In the genomic region with DNA sequence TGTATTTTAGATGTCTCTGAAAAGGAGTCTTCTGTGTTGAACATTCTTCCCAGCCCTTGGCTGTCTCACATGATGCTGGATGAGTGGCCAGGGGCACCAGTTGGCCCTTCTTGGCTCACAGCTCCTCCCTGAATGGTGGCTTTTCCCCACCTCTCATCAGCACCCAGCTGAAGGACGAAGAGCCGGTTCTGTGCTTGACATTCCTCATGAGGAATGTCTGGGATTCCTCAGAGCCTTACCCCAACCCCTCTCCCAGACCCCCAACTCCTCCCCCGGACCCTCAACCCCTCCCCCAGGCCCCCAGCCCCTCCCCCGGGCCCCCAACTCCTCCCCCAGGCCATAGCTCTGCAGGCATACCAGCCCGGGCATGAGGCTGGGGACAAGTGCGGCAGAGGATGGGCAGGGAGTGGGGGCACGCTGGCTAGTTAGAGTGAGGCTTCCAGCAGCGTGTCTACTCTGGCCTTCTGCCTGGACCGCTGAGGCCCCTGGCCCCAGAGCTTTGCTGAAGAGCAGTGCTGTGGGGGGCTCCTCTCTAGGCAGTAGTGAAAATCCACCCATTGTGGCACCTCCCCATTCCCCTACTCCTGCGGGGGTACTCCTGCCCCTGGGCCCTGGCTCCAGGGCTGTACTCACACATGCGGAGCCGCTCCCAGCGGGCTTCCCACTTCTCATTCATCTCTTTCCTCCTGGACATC, we compare ENCODE assay signal across 33 cellular contexts.
"Had no signal": no experiment of that assay in that cellular context is flagged by ENCODE, and none has a peak within 500 bp of the region (broad histone marks: within the 10 kb centered on the region; RNA-seq: fewer than 3 reads in every experiment).

No MANE protein-coding gene starts in this region.

- H3K4me3 ChIP-seq: ascending aorta, body of pancreas had no signal

- H3K4me3 Mint-ChIP-seq: activated CD8-positive, alpha-beta T cell treated with anti-CD3 and anti-CD28 coated beads, Interleukin-2, amount 10 ng/mL, durations not matched to agents 7 days and 5 days; activated naive CD4-positive, alpha-beta T cell treated with anti-CD3 and anti-CD28 coated beads, Interleukin-2, amount 50 U/mL, for 24 hours; activated naive CD8-positive, alpha-beta T cell treated with anti-CD3 and anti-CD28 coated beads, Interleukin-2, amount 50 U/mL, for 24 hours; activated T-helper 1 cell treated with anti-CD3 and anti-CD28 coated beads, Interleukin-12 subunit alpha, Interleukin-12 subunit beta, Interleukin-2, Interleukin-4 antibody, amounts not matched to agents 30 ng/mL and 10 ng/mL and 1 ng/mL, durations not matched to agents 14 hours and 24 hours and 36 hours; T-helper 17 cell; WTC11 had no signal

- H3K27ac ChIP-seq: ascending aorta, body of pancreas had no signal

- H3K36me3 Mint-ChIP-seq: activated naive CD4-positive, alpha-beta T cell treated with anti-CD3 and anti-CD28 coated beads, Interleukin-2, amount 50 U/mL, for 24 hours had no signal

- ATAC-seq: activated CD8-positive, alpha-beta T cell treated with anti-CD3 and anti-CD28 coated beads, Interleukin-2, amount 10 ng/mL, durations not matched to agents 7 days and 5 days; activated naive CD8-positive, alpha-beta T cell treated with anti-CD3 and anti-CD28 coated beads, Interleukin-2, amount 50 U/mL, for 24 hours; body of pancreas; Panc1; T-helper 17 cell; WTC11 had no signal

- H3K9me3 Mint-ChIP-seq: activated naive CD4-positive, alpha-beta T cell treated with anti-CD3 and anti-CD28 coated beads, Interleukin-2, amount 50 U/mL, for 24 hours; activated naive CD8-positive, alpha-beta T cell treated with anti-CD3 and anti-CD28 coated beads, Interleukin-2, amount 50 U/mL, for 24 hours; activated T-helper 1 cell treated with anti-CD3 and anti-CD28 coated beads, Interleukin-12 subunit alpha, Interleukin-12 subunit beta, Interleukin-2, Interleukin-4 antibody, amounts not matched to agents 30 ng/mL and 10 ng/mL and 1 ng/mL, durations not matched to agents 14 hours and 24 hours and 36 hours had no signal

- H3K27me3 ChIP-seq: ascending aorta, body of pancreas had no signal

- H3K36me3 ChIP-seq: ascending aorta had no signal

- DNase-seq: activated CD4-positive, alpha-beta T cell treated with anti-CD3 and anti-CD28 coated beads for 48 hours; activated CD4-positive, alpha-beta T cell treated with anti-CD3 and anti-CD28 coated beads, Interleukin-2, amount 50 U/mL, for 4 hours; activated CD4-positive, CD25-positive, alpha-beta regulatory T cell treated with anti-CD3 and anti-CD28 coated beads, Interleukin-2, amount 50 U/mL, for 72 hours; activated CD8-positive, alpha-beta memory T cell treated with anti-CD3 and anti-CD28 coated beads, Interleukin-2, amount 50 U/mL, for 48 hours; activated CD8-positive, alpha-beta T cell treated with anti-CD3 and anti-CD28 coated beads, Interleukin-2, amount 10 ng/mL, durations not matched to agents 7 days and 5 days; activated effector memory CD4-positive, alpha-beta T cell treated with Interleukin-2 at 50 U/mL for 16 hours; activated naive CD4-positive, alpha-beta T cell; activated naive CD8-positive, alpha-beta T cell treated with anti-CD3 and anti-CD28 coated beads, Interleukin-2, amount 50 U/mL, for 24 hours; activated T-cell treated with anti-CD3 and anti-CD28 coated beads, Interleukin-2, amount 50 U/mL, for 1 hour; amniotic stem cell; central memory CD4-positive, alpha-beta T cell; Kasumi-1; NCI-H1105 treated with DMSO at 0.1 percent for 48 hours; NCI-H1436 treated with DMSO at 0.1 percent for 48 hours; NCI-H187; NCI-H2081; NCI-H2171 treated with DMSO at 0.1 percent for 48 hours; NCI-H226; NCI-H510A; NCI-H526 treated with DMSO at 0.1 percent for 48 hours; NCI-H82; NK-92 treated with Interleukin-12 subunit alpha and Interleukin-12 subunit beta, amount 100 ng/mL, for 24 hours; OCI-M1; RPMI8226; SHP77 treated with DMSO at 0.1 percent for 48 hours; T-helper 17 cell; T-helper 9 cell had no signal

- H3K9me3 ChIP-seq: ascending aorta, body of pancreas had no signal

- H3K27me3 Mint-ChIP-seq: activated naive CD4-positive, alpha-beta T cell treated with anti-CD3 and anti-CD28 coated beads, Interleukin-2, amount 50 U/mL, for 24 hours; activated naive CD8-positive, alpha-beta T cell treated with anti-CD3 and anti-CD28 coated beads, Interleukin-2, amount 50 U/mL, for 24 hours; T-helper 17 cell had no signal

- H3K27ac Mint-ChIP-seq: activated CD8-positive, alpha-beta T cell treated with anti-CD3 and anti-CD28 coated beads, Interleukin-2, amount 10 ng/mL, durations not matched to agents 7 days and 5 days; activated naive CD4-positive, alpha-beta T cell treated with anti-CD3 and anti-CD28 coated beads, Interleukin-2, amount 50 U/mL, for 24 hours; activated naive CD8-positive, alpha-beta T cell treated with anti-CD3 and anti-CD28 coated beads, Interleukin-2, amount 50 U/mL, for 24 hours; activated T-helper 1 cell treated with anti-CD3 and anti-CD28 coated beads, Interleukin-12 subunit alpha, Interleukin-12 subunit beta, Interleukin-2, Interleukin-4 antibody, amounts not matched to agents 30 ng/mL and 10 ng/mL and 1 ng/mL, durations not matched to agents 14 hours and 24 hours and 36 hours; WTC11 had no signal
